In the genomic region with DNA sequence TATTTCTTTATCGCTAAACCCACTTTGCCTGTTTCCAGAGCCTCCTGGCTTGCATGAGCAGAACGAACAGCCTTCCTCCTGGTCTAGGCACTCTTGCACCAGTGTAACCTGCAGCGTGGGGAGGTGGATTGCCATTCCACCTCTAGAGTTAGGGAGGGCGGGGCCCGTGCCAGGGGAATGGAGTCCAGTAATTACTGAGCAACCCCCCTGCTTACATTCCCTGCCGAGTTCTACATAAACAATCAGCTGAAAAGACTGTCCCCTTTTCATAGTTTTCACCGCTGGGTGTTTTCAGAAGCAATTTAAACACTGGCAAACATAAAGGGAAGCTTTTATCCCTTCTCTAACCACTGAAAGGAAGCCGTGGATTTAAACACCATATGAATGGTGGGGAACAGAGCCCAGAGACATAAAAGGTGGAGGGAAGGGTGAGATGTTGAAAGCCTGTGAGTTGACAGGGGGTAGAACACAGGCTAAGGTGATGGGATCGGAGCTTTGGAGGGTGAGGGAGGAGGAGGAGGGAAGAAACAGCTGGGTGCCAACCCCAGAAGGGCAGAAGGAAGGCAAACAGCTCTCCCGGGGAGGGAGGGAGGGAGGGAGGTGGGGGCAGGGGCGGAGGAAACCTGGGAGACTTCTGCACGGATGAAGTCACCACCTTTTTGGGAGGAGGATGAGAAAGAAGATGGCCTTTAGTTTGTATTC, we compare ENCODE assay signal across 8 cellular contexts.
DNase-seq lines count a peak whose midpoint lies in the region; ATAC-seq, FAIRE-seq and TF ChIP-seq lines count a peak whose summit lies in the region.

No MANE protein-coding gene starts in this region.

- H2AFZ ChIP-seq in endothelial cell of umbilical vein (ENCODE audit: low read depth, low read length): peak overlapping the region; percentile 82

- no peaks in the 10 kb centered on the region for H3K36me3 ChIP-seq in endothelial cell of umbilical vein (ENCODE audit: control insufficient read depth in 2 of 2, extremely low read depth in 1 of 2, insufficient read depth in 2 of 2, low read length in 2 of 2)

- intact Hi-C loops in endothelial cell of umbilical vein (cut with micrococcal nuclease): loop anchor here (1.0 to 5.0 kb wide), 4 partner anchors 41 to 425 kb away; a partner anchor contains a TSS

- CTCF ChIA-PET in endothelial cell of umbilical vein (lab: Charles Lee): interaction anchor here (1.6 to 3.4 kb wide), 3 partner anchors 11 to 420 kb away, joined by 4 to 21 read pairs (median 5); no protein-coding TSS in a partner anchor

- no peak overlapping the region for H3K4me3 ChIP-seq in endothelial cell of umbilical vein (replicated peaks in 1 of 3; ENCODE audit: insufficient read depth in 1 of 3, low read depth in 1 of 3, low read length in 3 of 3)

- POLR2A ChIA-PET in endothelial cell of umbilical vein (lab: Charles Lee): interaction anchor here (0.7 kb wide), 1 partner anchor 69 kb away, joined by 3 read pairs; no protein-coding TSS in a partner anchor

- no peaks in the 10 kb centered on the region for H3K79me2 ChIP-seq in endothelial cell of umbilical vein (ENCODE audit: control insufficient read depth, insufficient read depth, low read length)

- H3K4me1 ChIP-seq in endothelial cell of umbilical vein (ENCODE audit: control insufficient read depth, extremely low read depth, insufficient read depth, low read length): peaks cover 36% of the 10 kb centered on the region

- H3K27me3 ChIP-seq in endothelial cell of umbilical vein (ENCODE audit: control insufficient read depth in 2 of 2, insufficient read depth in 2 of 2, low read length in 2 of 2): no peaks in the 10 kb centered on the region

- no peaks in the 10 kb centered on the region for H3K9me1 ChIP-seq in endothelial cell of umbilical vein (replicated peaks; ENCODE audit: control insufficient read depth, extremely low read depth, insufficient read depth, low read length)

- H3K9me3 ChIP-seq in endothelial cell of umbilical vein (replicated peaks; ENCODE audit: control insufficient read depth, insufficient read depth, low read length): no peaks in the 10 kb centered on the region

- H3K27ac ChIP-seq in endothelial cell of umbilical vein (ENCODE audit: insufficient read depth, low read depth, low read length): peak overlapping the region; percentile 35

- FAIRE-seq in endothelial cell of umbilical vein (lab: Jason Lieb, UNC): no peak

- BruUV-seq in endothelial cell of umbilical vein (replicated peaks; lab: Mats Ljungman, UMichigan): no TSS peak

- H4K20me1 ChIP-seq in endothelial cell of umbilical vein (replicated peaks; ENCODE audit: control insufficient read depth, extremely low read depth, insufficient read depth, low read length): no peaks in the 10 kb centered on the region

- peak overlapping the region; percentile 21 for H3K9ac ChIP-seq in endothelial cell of umbilical vein (replicated peaks; ENCODE audit: extremely low read depth, insufficient read depth, low read length)

- peak overlapping the region; percentile 22 for H3K4me2 ChIP-seq in endothelial cell of umbilical vein (ENCODE audit: insufficient read depth, low read length)

- no peak for TF ChIP-seq CTCF in endothelial cell of umbilical vein (IDR thresholded peaks at IDR 0.05; ENCODE audit: extremely low read depth in 1 of 2, insufficient read depth in 1 of 2, low read depth in 1 of 2, low read length in 2 of 2)

- dilution Hi-C loops in endothelial cell of umbilical vein (cut with MboI; ENCODE audit: extremely low pct_ligation_motif_present, low sequenced_read_pairs): loop anchor here (25.0 kb wide), 1 partner anchor 110 kb away; a partner anchor contains a TSS

- DNase-seq in H4 (ENCODE audit: low spot score) (peak; percentile 84), NCI-H524 treated with DMSO at 0.1 percent for 48 hours (lab: John Stamatoyannopoulos, UW) (peak; percentile 32), endothelial cell of umbilical vein (ENCODE audit: low read depth, low spot score) (peak; percentile 23), pons (ENCODE audit: low spot score) (peak; percentile 9)

- no peak for TF ChIP-seq POLR2A in endothelial cell of umbilical vein (IDR thresholded peaks at IDR 0.05; ENCODE audit: low read depth, low read length)

- ATAC-seq in HG02610 (IDR thresholded peaks at IDR 0.05; ENCODE audit: unreplicated experiment) (no peak), GM21825 (IDR thresholded peaks at IDR 0.05; ENCODE audit: unreplicated experiment) (no peak), GM18502 (IDR thresholded peaks at IDR 0.05; ENCODE audit: poor library complexity, unreplicated experiment) (no peak), GM19467 (IDR thresholded peaks at IDR 0.05; ENCODE audit: unreplicated experiment) (no peak)

TF ChIP-seq in endothelial cell of umbilical vein, 7 proteins besides CTCF, POLR2A, EP300 and RAD21:
- no peak for TF ChIP-seq EZH2 (IDR thresholded peaks at IDR 0.05; ENCODE audit: borderline replicate concordance, low read depth, low read length, severe bottlenecking)
- no peak for TF ChIP-seq GATA2 (IDR thresholded peaks at IDR 0.05; ENCODE audit: insufficient read depth, insufficient read length, low read depth, low read length)
- TF ChIP-seq MYC (IDR thresholded peaks at IDR 0.05; ENCODE audit: low read depth, low read length): no peak
- no peak for TF ChIP-seq FOS (IDR thresholded peaks at IDR 0.05; ENCODE audit: borderline replicate concordance, insufficient read depth, low read length)
- no peak for TF ChIP-seq POLR2AphosphoS5 (IDR thresholded peaks at IDR 0.05; ENCODE audit: insufficient read depth, low read depth, low read length)
- no peak for TF ChIP-seq JUN (IDR thresholded peaks at IDR 0.05; ENCODE audit: borderline replicate concordance, insufficient read depth, insufficient read length, low read depth)
- TF ChIP-seq, protein P1, sequence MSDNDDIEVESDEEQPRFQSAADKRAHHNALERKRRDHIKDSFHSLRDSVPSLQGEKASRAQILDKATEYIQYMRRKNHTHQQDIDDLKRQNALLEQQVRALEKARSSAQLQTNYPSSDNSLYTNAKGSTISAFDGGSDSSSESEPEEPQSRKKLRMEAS (IDR thresholded peaks at IDR 0.05; ENCODE audit: insufficient read depth, insufficient read length): no peak

Comparison
In these comparisons a context has a peak if more than half of its experiments do, and no peak if none do; other contexts are left out.
1. DNase-seq: peak in every context shown above with its lines; median percentile 84 in H4; 32 in NCI-H524 treated with DMSO at 0.1 percent for 48 hours; 23 in endothelial cell of umbilical vein; 9 in pons.